27 cellular contexts compared by ENCODE assay signal in genomic region chr3:150467381-150467780, GRCh38.
"Had no signal": no experiment of that assay in that cellular context is flagged by ENCODE, and none has a peak within 500 bp of the region (broad histone marks: within the 10 kb centered on the region; RNA-seq: fewer than 3 reads in every experiment).

No MANE protein-coding gene starts in this region.

- H3K4me3 ChIP-seq: body of pancreas, Peyer's patch, SJSA1 had no signal

- H3K9me3 Mint-ChIP-seq: activated naive CD4-positive, alpha-beta T cell treated with anti-CD3 and anti-CD28 coated beads, Interleukin-2, amount 50 U/mL, for 24 hours; activated T-cell treated with anti-CD3 and anti-CD28 coated beads, Interleukin-2, amount 50 U/mL, for 24 hours; activated T-helper 1 cell treated with anti-CD3 and anti-CD28 coated beads, Interleukin-12 subunit alpha, Interleukin-12 subunit beta, Interleukin-2, Interleukin-4 antibody, amounts not matched to agents 30 ng/mL and 10 ng/mL and 1 ng/mL, durations not matched to agents 14 hours and 24 hours and 36 hours; central memory CD8-positive, alpha-beta T cell had no signal

- ATAC-seq: activated CD4-positive, CD25-positive, alpha-beta regulatory T cell treated with anti-CD3 and anti-CD28 coated beads, Interleukin-2, amount 50 U/mL, for 24 hours; activated CD8-positive, alpha-beta memory T cell treated with anti-CD3 and anti-CD28 coated beads, Interleukin-2, amount 10 ng/mL, durations not matched to agents 7 days and 5 days; body of pancreas; SK-N-SH treated with all-trans-retinoic acid at 6 μM for 48 hours had no signal

- H3K27me3 ChIP-seq: body of pancreas, Peyer's patch, SJSA1 had no signal

- H3K27ac ChIP-seq: body of pancreas, Peyer's patch, RWPE1 had no signal

- H3K27me3 Mint-ChIP-seq: activated CD8-positive, alpha-beta memory T cell treated with anti-CD3 and anti-CD28 coated beads, Interleukin-2, amount 10 ng/mL, durations not matched to agents 7 days and 5 days; activated naive CD4-positive, alpha-beta T cell treated with anti-CD3 and anti-CD28 coated beads, Interleukin-2, amount 50 U/mL, for 24 hours; activated T-cell treated with anti-CD3 and anti-CD28 coated beads, Interleukin-2, amount 50 U/mL, for 24 hours; central memory CD8-positive, alpha-beta T cell had no signal

- DNase-seq: activated CD4-positive, alpha-beta T cell treated with anti-CD3 and anti-CD28 coated beads for 48 hours; activated CD4-positive, alpha-beta T cell treated with anti-CD3 and anti-CD28 coated beads, Interleukin-2, amount 50 U/mL, for 4 hours; activated CD8-positive, alpha-beta memory T cell treated with anti-CD3 and anti-CD28 coated beads, Interleukin-2, amount 10 ng/mL, durations not matched to agents 7 days and 5 days; activated effector memory CD4-positive, alpha-beta T cell treated with Interleukin-2 at 50 U/mL for 16 hours; activated naive CD4-positive, alpha-beta T cell; activated T-cell treated with anti-CD3 and anti-CD28 coated beads, Interleukin-2, amount 50 U/mL, for 24 hours; aorta; body of pancreas; Kasumi-1; NCI-H1048; NCI-H146; NCI-H187 treated with DMSO at 0.1 percent for 48 hours; NCI-H2081 treated with DMSO at 0.1 percent for 48 hours; NCI-H2171; NCI-H2227 treated with DMSO at 0.1 percent for 48 hours; NCI-H510A; NCI-H69; Peyer's patch; SHP77; SW 1271 had no signal

- H3K9me3 ChIP-seq: body of pancreas, Peyer's patch, SJSA1 had no signal

- H3K4me3 Mint-ChIP-seq: activated CD8-positive, alpha-beta memory T cell treated with anti-CD3 and anti-CD28 coated beads, Interleukin-2, amount 10 ng/mL, durations not matched to agents 7 days and 5 days; activated naive CD4-positive, alpha-beta T cell treated with anti-CD3 and anti-CD28 coated beads, Interleukin-2, amount 50 U/mL, for 24 hours; activated T-cell treated with anti-CD3 and anti-CD28 coated beads, Interleukin-2, amount 50 U/mL, for 24 hours; activated T-helper 1 cell treated with anti-CD3 and anti-CD28 coated beads, Interleukin-12 subunit alpha, Interleukin-12 subunit beta, Interleukin-2, Interleukin-4 antibody, amounts not matched to agents 30 ng/mL and 10 ng/mL and 1 ng/mL, durations not matched to agents 14 hours and 24 hours and 36 hours; central memory CD8-positive, alpha-beta T cell had no signal

- H3K4me1 Mint-ChIP-seq: activated CD8-positive, alpha-beta memory T cell treated with anti-CD3 and anti-CD28 coated beads, Interleukin-2, amount 10 ng/mL, durations not matched to agents 7 days and 5 days; activated naive CD4-positive, alpha-beta T cell treated with anti-CD3 and anti-CD28 coated beads, Interleukin-2, amount 50 U/mL, for 24 hours; central memory CD8-positive, alpha-beta T cell had no signal

- H3K36me3 Mint-ChIP-seq: activated CD8-positive, alpha-beta memory T cell treated with anti-CD3 and anti-CD28 coated beads, Interleukin-2, amount 10 ng/mL, durations not matched to agents 7 days and 5 days had no signal

- H3K36me3 ChIP-seq: Peyer's patch, SJSA1 had no signal

- H3K27ac Mint-ChIP-seq: activated CD8-positive, alpha-beta memory T cell treated with anti-CD3 and anti-CD28 coated beads, Interleukin-2, amount 10 ng/mL, durations not matched to agents 7 days and 5 days; activated naive CD4-positive, alpha-beta T cell treated with anti-CD3 and anti-CD28 coated beads, Interleukin-2, amount 50 U/mL, for 24 hours; activated T-cell treated with anti-CD3 and anti-CD28 coated beads, Interleukin-2, amount 50 U/mL, for 24 hours; activated T-helper 1 cell treated with anti-CD3 and anti-CD28 coated beads, Interleukin-12 subunit alpha, Interleukin-12 subunit beta, Interleukin-2, Interleukin-4 antibody, amounts not matched to agents 30 ng/mL and 10 ng/mL and 1 ng/mL, durations not matched to agents 14 hours and 24 hours and 36 hours had no signal
